8 cellular contexts compared by ENCODE assay signal in the genomic region with DNA sequence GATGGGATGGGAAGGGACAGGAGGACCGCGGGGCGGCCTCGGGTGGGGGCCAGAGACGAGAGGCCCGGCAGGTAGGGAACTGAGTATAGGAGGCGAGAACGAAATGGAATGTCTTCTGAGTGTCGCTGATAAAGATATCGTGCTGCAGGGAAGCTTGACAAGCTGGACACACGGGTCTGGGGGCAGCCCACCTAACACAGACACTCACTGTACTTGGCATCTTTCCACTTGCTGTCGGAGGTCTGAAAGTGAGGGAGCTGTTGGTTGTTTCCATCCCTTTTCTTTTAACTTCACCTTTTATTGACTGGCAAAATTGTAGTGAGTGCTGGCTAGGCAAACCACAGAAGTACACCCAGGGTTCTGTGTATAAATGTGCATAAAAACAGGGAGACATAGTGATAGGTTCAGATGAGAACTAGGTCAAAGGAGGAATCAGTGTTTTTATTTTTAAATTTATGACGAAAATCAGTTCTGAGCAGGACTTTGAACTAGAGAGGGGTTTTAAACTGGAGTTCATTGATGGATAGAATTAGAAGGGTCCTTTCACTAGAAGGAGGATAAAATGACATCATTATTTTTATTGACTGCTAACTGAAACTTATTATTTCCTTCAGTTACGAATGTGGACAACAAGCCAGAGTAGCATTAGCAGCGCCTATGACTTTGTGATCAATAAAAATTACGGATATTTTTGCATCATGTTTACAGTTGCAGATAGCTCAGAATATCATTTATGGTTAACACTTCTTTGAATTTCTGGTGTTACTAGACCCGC. TPM values are rescaled to one million over a fixed set of nuclear protein-coding genes. Genes with fewer than 3 reads are reported as not detected.
A peak's percentile ranks its signal among the peaks of the same experiment; 100 is the strongest.
DNase-seq lines count a peak whose midpoint lies in the region; ATAC-seq, FAIRE-seq and TF ChIP-seq lines count a peak whose summit lies in the region.

No MANE protein-coding gene starts in this region.

- DNase-seq in CD4-positive, alpha-beta memory T cell: peak; percentile 36 to 53 (median 49)
- peak; percentile 36 for DNase-seq in HuH-7.5 (ENCODE audit: low spot score)
- DNase-seq in activated naive CD8-positive, alpha-beta T cell treated with anti-CD3 and anti-CD28 coated beads, Interleukin-2, amount 50 U/mL, for 24 hours: peak; percentile 56
- no peak for DNase-seq in keratinocyte (ENCODE audit: low read depth, low spot score)
- no peak for DNase-seq in stomach
- no peak for DNase-seq in NCI-H510A (lab: John Stamatoyannopoulos, UW)
- no peak for DNase-seq in 8988T

- H3K27me3 ChIP-seq in CD4-positive, alpha-beta memory T cell (ENCODE audit: insufficient read depth, low read length): no peaks in the 10 kb centered on the region
- H3K27me3 ChIP-seq in keratinocyte (ENCODE audit: control insufficient read depth, extremely low read depth, insufficient read depth, low read length) (no peaks in the 10 kb centered on the region), stomach (no peaks in the 10 kb centered on the region)

- peaks cover 33% of the 10 kb centered on the region for H3K4me1 ChIP-seq in CD4-positive, alpha-beta memory T cell (ENCODE audit: insufficient read depth, low read length)
- peaks cover 10% of the 10 kb centered on the region for H3K4me1 ChIP-seq in keratinocyte (ENCODE audit: control insufficient read depth, extremely low read depth, insufficient read depth, low read length)
- peaks cover 15 to 47% (median 29%) of the 10 kb centered on the region in 4 donors for H3K4me1 ChIP-seq in stomach

- H3K36me3 ChIP-seq in CD4-positive, alpha-beta memory T cell (ENCODE audit: insufficient read depth, low read length): no peaks in the 10 kb centered on the region
- H3K36me3 ChIP-seq in keratinocyte (ENCODE audit: control insufficient read depth in 2 of 2, extremely low read depth in 1 of 2, insufficient read depth in 2 of 2, low read length in 2 of 2) (no peaks in the 10 kb centered on the region), stomach (peaks cover 0 to 16% (median 12%) of the 10 kb centered on the region in 4 donors)

- H2AFZ ChIP-seq in keratinocyte (ENCODE audit: control insufficient read depth, low read length): peak overlapping the region; percentile 95

- CTCF ChIA-PET in CD4-positive, alpha-beta memory T cell (lab: Charles Lee; ENCODE audit: partially characterized antibody): interaction anchor here (1.0 to 3.0 kb wide), 5 partner anchors 13 to 136 kb away, joined by 3 to 17 read pairs (median 4); partner anchors contain the start of gene HSPA5

- WGBS in stomach, 5 donors: 11 to 13% (median 11%) methylated on average over 17 of the region's 17 CpGs

- intact Hi-C loops in CD4-positive, alpha-beta memory T cell (cut with micrococcal nuclease): loop anchor here (5.0 kb wide), 1 partner anchor 490 kb away; the partner anchor contains the start of gene NR6A1
- intact Hi-C loops in stomach (cut with DNase I; ENCODE audit: low total_unique reads): no loop called here

- POLR2A ChIA-PET in CD4-positive, alpha-beta memory T cell (lab: Charles Lee; ENCODE audit: partially characterized antibody): interaction anchor here (1.0 to 5.1 kb wide), 6 partner anchors 21 to 401 kb away, joined by 3 to 98 read pairs (median 6); partner anchors contain the start of genes HSPA5 and RABEPK

- H3K27ac Mint-ChIP-seq in CD4-positive, alpha-beta memory T cell: peak overlapping the region; percentile 87 to 97 (median 96)
- H3K27ac Mint-ChIP-seq in activated naive CD8-positive, alpha-beta T cell treated with anti-CD3 and anti-CD28 coated beads, Interleukin-2, amount 50 U/mL, for 24 hours: peak overlapping the region; percentile 85

- no peaks in the 10 kb centered on the region for H3K27me3 Mint-ChIP-seq in CD4-positive, alpha-beta memory T cell
- H3K27me3 Mint-ChIP-seq in activated naive CD8-positive, alpha-beta T cell treated with anti-CD3 and anti-CD28 coated beads, Interleukin-2, amount 50 U/mL, for 24 hours: no peaks in the 10 kb centered on the region

- H3K9me1 ChIP-seq in keratinocyte (ENCODE audit: control insufficient read depth, extremely low read depth, insufficient read depth, low read length): no peaks in the 10 kb centered on the region

- peak; percentile 21 for ATAC-seq in GM19351 (IDR thresholded peaks at IDR 0.05; ENCODE audit: unreplicated experiment)
- ATAC-seq in activated naive CD8-positive, alpha-beta T cell treated with anti-CD3 and anti-CD28 coated beads, Interleukin-2, amount 50 U/mL, for 24 hours: peak; percentile 22

- H3K4me3 Mint-ChIP-seq in CD4-positive, alpha-beta memory T cell: peak overlapping the region; percentile 94 to 98 (median 97)
- H3K4me3 Mint-ChIP-seq in activated naive CD8-positive, alpha-beta T cell treated with anti-CD3 and anti-CD28 coated beads, Interleukin-2, amount 50 U/mL, for 24 hours: peak overlapping the region; percentile 98

- TF ChIP-seq EP300 in stomach (IDR thresholded peaks at IDR 0.05): no peak

- peaks cover 51% of the 10 kb centered on the region for H3K79me2 ChIP-seq in keratinocyte (ENCODE audit: control insufficient read depth, insufficient read depth, low read length)

- no peak for TF ChIP-seq POLR2A in stomach (IDR thresholded peaks at IDR 0.05)

- peak overlapping the region; percentile 98 for H3K4me2 ChIP-seq in keratinocyte (ENCODE audit: control insufficient read depth, extremely low read depth, insufficient read depth, low read depth, low read length)

- dilution Hi-C loops in keratinocyte (cut with MboI; ENCODE audit: extremely low pct_ligation_motif_present, low sequenced_read_pairs): no loop called here

- peak overlapping the region; percentile 81 for H3K27ac ChIP-seq in CD4-positive, alpha-beta memory T cell (ENCODE audit: low read depth, low read length)
- peak overlapping the region; percentile 90 for H3K27ac ChIP-seq in keratinocyte (ENCODE audit: control insufficient read depth, insufficient read depth, low read length)
- peak overlapping the region; percentile 67 to 93 (median 86) for H3K27ac ChIP-seq in stomach

- TF ChIP-seq CTCF in keratinocyte (optimal IDR thresholded peaks at IDR 0.05 in 1 of 3, IDR thresholded peaks at IDR 0.05 in 1 of 3, conservative IDR thresholded peaks at IDR 0.05 in 1 of 3; ENCODE audit: extremely low read depth in 1 of 3, insufficient read depth in 2 of 3, low read length in 3 of 3): no peak
- no peak for TF ChIP-seq CTCF in stomach (IDR thresholded peaks at IDR 0.05)

- H4K20me1 ChIP-seq in keratinocyte (ENCODE audit: control insufficient read depth, extremely low read depth, insufficient read depth, low read length): no peaks in the 10 kb centered on the region

- H3K4me3 ChIP-seq in CD4-positive, alpha-beta memory T cell (ENCODE audit: low read length in 2 of 2): peak overlapping the region; percentile 72 to 94
- peak overlapping the region; percentile 77 to 85 (median 85) for H3K4me3 ChIP-seq in keratinocyte (ENCODE audit: control insufficient read depth in 2 of 3, extremely low read depth in 1 of 3, insufficient read depth in 2 of 3, low read depth in 1 of 3, low read length in 3 of 3)
- H3K4me3 ChIP-seq in stomach: peak overlapping the region; percentile 89 to 100 (median 98)

- H3K9me3 Mint-ChIP-seq in CD4-positive, alpha-beta memory T cell: no peaks in the 10 kb centered on the region
- no peaks in the 10 kb centered on the region for H3K9me3 Mint-ChIP-seq in activated naive CD8-positive, alpha-beta T cell treated with anti-CD3 and anti-CD28 coated beads, Interleukin-2, amount 50 U/mL, for 24 hours

- no peak for FAIRE-seq in keratinocyte (lab: Jason Lieb, UNC)

- H3K36me3 Mint-ChIP-seq in CD4-positive, alpha-beta memory T cell: peaks cover 11 to 30% of the 10 kb centered on the region in 2 donors
- H3K36me3 Mint-ChIP-seq in activated naive CD8-positive, alpha-beta T cell treated with anti-CD3 and anti-CD28 coated beads, Interleukin-2, amount 50 U/mL, for 24 hours (ENCODE audit: low read depth): peaks cover 25% of the 10 kb centered on the region

- H3K9me3 ChIP-seq in CD4-positive, alpha-beta memory T cell (ENCODE audit: control insufficient read depth in 1 of 2, low read length in 2 of 2): no peaks in the 10 kb centered on the region
- H3K9me3 ChIP-seq in keratinocyte (ENCODE audit: control insufficient read depth, low read depth, low read length) (no peaks in the 10 kb centered on the region), stomach (no peaks in the 10 kb centered on the region)

- peaks cover 28 to 57% (median 42%) of the 10 kb centered on the region in 4 donors for H3K4me1 Mint-ChIP-seq in CD4-positive, alpha-beta memory T cell
- peaks cover 44% of the 10 kb centered on the region for H3K4me1 Mint-ChIP-seq in activated naive CD8-positive, alpha-beta T cell treated with anti-CD3 and anti-CD28 coated beads, Interleukin-2, amount 50 U/mL, for 24 hours

- peak overlapping the region; percentile 87 for H3K9ac ChIP-seq in keratinocyte (ENCODE audit: control insufficient read depth, extremely low read depth, insufficient read depth, low read length)

RNA-seq across cellular contexts. Expression of gene GAPVD1, which starts 0.8 kb away (rescaled TPM):
- 10 to 100 TPM; 67.8 to 76.4 TPM for total RNA-seq in CD4-positive, alpha-beta memory T cell
- 10 to 100 TPM; 45.6 to 59.2 TPM for polyA plus RNA-seq in CD4-positive, alpha-beta memory T cell
- 15.1 to 26.8 TPM (median 23.2 TPM) in 3 replicates for polyA plus RNA-seq in keratinocyte
- 34.1 TPM for polyA plus RNA-seq in keratinocyte (2011; ENCODE audit: low read depth)
- polyA plus RNA-seq in keratinocyte (2011; cell fraction: cytosol; rRNA removed): 10.5 and 17.7 TPM in 2 replicates
- 46.7 and 50.6 TPM in 2 replicates for polyA plus RNA-seq in keratinocyte (2011; cell fraction: nucleus; rRNA removed)
- 20.8 and 21.7 TPM in 2 replicates for polyA plus RNA-seq in keratinocyte (2012; ENCODE audit: low replicate concordance)
- 22.4 to 74.2 TPM (median 39.7 TPM) in 3 replicates for polyA minus RNA-seq in keratinocyte
- polyA minus RNA-seq in keratinocyte (2011; cell fraction: cytosol; rRNA and poly(A)+ RNA removed): 37.0 TPM
- 39.6 and 86.7 TPM in 2 replicates for polyA minus RNA-seq in keratinocyte (2011; cell fraction: nucleus; rRNA and poly(A)+ RNA removed)
- 100 to 1,000 TPM in 2 of 5 donors, 10 to 100 TPM in 3; 25.1 to 140 (median 42.6) TPM for total RNA-seq in stomach
- polyA plus RNA-seq in stomach: 1 to 10 TPM; 3.9 to 5.0 (median 4.5) TPM

RNA-seq across cellular contexts. Expression of gene HSPA5, which starts 21.3 kb away (rescaled TPM):
- 100 to 1,000 TPM; 147 to 154 TPM for total RNA-seq in CD4-positive, alpha-beta memory T cell
- polyA plus RNA-seq in CD4-positive, alpha-beta memory T cell: 100 to 1,000 TPM; 194 to 253 TPM
- polyA plus RNA-seq in keratinocyte: 138 to 378 TPM (median 274 TPM) in 3 replicates
- polyA plus RNA-seq in keratinocyte (2011; ENCODE audit: low read depth): 591 TPM
- polyA plus RNA-seq in keratinocyte (2011; cell fraction: cytosol; rRNA removed): 61.0 and 96.2 TPM in 2 replicates
- 423 and 629 TPM in 2 replicates for polyA plus RNA-seq in keratinocyte (2011; cell fraction: nucleus; rRNA removed)
- 480 and 505 TPM in 2 replicates for polyA plus RNA-seq in keratinocyte (2012; ENCODE audit: low replicate concordance)
- polyA minus RNA-seq in keratinocyte: 121 to 253 TPM (median 189 TPM) in 3 replicates
- 141 TPM for polyA minus RNA-seq in keratinocyte (2011; cell fraction: cytosol; rRNA and poly(A)+ RNA removed)
- polyA minus RNA-seq in keratinocyte (2011; cell fraction: nucleus; rRNA and poly(A)+ RNA removed): 357 and 483 TPM in 2 replicates
- total RNA-seq in stomach: 100 to 1,000 TPM in 3 of 5 donors, 10 to 100 TPM in 2; 40.8 to 142 (median 137) TPM
- 10 to 100 TPM; 21.5 to 99.3 (median 61.0) TPM for polyA plus RNA-seq in stomach

Comparison
In these comparisons a context has a peak if more than half of its experiments do, and no peak if none do; other contexts are left out.
1. DNase-seq: peak in CD4-positive, alpha-beta memory T cell (5 of 5), HuH-7.5 (single experiment) and activated naive CD8-positive, alpha-beta T cell treated with anti-CD3 and anti-CD28 coated beads, Interleukin-2, amount 50 U/mL, for 24 hours (single experiment); none in keratinocyte (single experiment), stomach (single experiment), NCI-H510A (single experiment) and 8988T (single experiment).
2. Peak in every context shown above with its lines, with median percentiles within 50 percentile points of each other: H3K27ac ChIP-seq and H3K4me3 ChIP-seq.